Comparison of ENCODE assay signal across 16 cellular contexts in the genomic region with DNA sequence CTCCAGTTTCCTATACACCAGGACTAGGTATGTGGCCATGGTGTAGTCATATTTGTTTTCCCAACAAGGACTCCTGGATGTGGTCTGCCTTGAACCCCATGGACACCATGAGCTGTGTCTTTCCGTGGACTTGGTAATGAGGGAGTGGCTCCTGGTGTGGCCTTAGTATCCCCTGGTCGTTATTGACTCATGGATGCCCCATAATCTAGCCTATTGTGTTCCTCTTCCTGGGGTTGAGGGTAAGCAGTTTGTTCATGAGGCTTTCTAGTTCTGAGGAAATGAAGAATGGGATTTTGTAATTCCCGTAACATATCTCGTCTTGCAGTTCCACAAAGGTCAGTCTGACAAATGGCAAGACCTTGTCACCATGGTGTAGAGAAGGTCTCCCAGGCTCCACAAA.
"Had no signal": no experiment of that assay in that cellular context is flagged by ENCODE, and none has a peak within 500 bp of the region (broad histone marks: within the 10 kb centered on the region; RNA-seq: fewer than 3 reads in every experiment).

No MANE protein-coding gene starts in this region.

- H3K27me3 Mint-ChIP-seq: activated CD4-positive, alpha-beta memory T cell treated with anti-CD3 and anti-CD28 coated beads for 36 hours; activated CD8-positive, alpha-beta memory T cell treated with anti-CD3 and anti-CD28 coated beads, Interleukin-2, amount 10 ng/mL, durations not matched to agents 7 days and 5 days had no signal

- H3K27ac Mint-ChIP-seq: activated CD4-positive, alpha-beta memory T cell treated with anti-CD3 and anti-CD28 coated beads for 36 hours; activated CD8-positive, alpha-beta memory T cell treated with anti-CD3 and anti-CD28 coated beads, Interleukin-2, amount 10 ng/mL, durations not matched to agents 7 days and 5 days had no signal

- DNase-seq: activated CD4-positive, alpha-beta memory T cell treated with anti-CD3 and anti-CD28 coated beads for 36 hours; activated CD4-positive, alpha-beta T cell treated with anti-CD3 and anti-CD28 coated beads for 1 hour; activated CD8-positive, alpha-beta memory T cell treated with anti-CD3 and anti-CD28 coated beads, Interleukin-2, amount 10 ng/mL, durations not matched to agents 7 days and 5 days; activated gamma-delta T cell; activated T-cell treated with anti-CD3 and anti-CD28 coated beads, Interleukin-2, amount 50 U/mL, for 4 hours; anterior cingulate cortex; cerebellar nuclear complex; hypothalamus; left ventricle myocardium superior; mesendoderm; stomach; T-helper 1 cell had no signal

- H3K27ac ChIP-seq: stomach, VCaP had no signal

- H3K9me3 Mint-ChIP-seq: activated CD4-positive, alpha-beta memory T cell treated with anti-CD3 and anti-CD28 coated beads for 36 hours; activated T-cell treated with anti-CD3 and anti-CD28 coated beads, Interleukin-2, amount 50 U/mL, for 4 hours had no signal

- H3K4me3 Mint-ChIP-seq: activated CD4-positive, alpha-beta memory T cell treated with anti-CD3 and anti-CD28 coated beads for 36 hours; activated CD8-positive, alpha-beta memory T cell treated with anti-CD3 and anti-CD28 coated beads, Interleukin-2, amount 10 ng/mL, durations not matched to agents 7 days and 5 days; activated T-cell treated with anti-CD3 and anti-CD28 coated beads, Interleukin-2, amount 50 U/mL, for 4 hours; neural crest cell had no signal

- H3K4me3 ChIP-seq: stomach had no signal

- H3K27me3 ChIP-seq: stomach had no signal

- ATAC-seq: activated CD8-positive, alpha-beta memory T cell treated with anti-CD3 and anti-CD28 coated beads, Interleukin-2, amount 10 ng/mL, durations not matched to agents 7 days and 5 days; activated T-cell treated with anti-CD3 and anti-CD28 coated beads, Interleukin-2, amount 50 U/mL, for 4 hours; sciatic nerve; SK-N-SH treated with all-trans-retinoic acid at 6 μM for 48 hours had no signal

- H3K9me3 ChIP-seq: stomach had no signal
